Comparison of ENCODE assay signal across 8 cellular contexts in genomic region chr9:71910602-71911060, GRCh38. TPM values are rescaled to one million over a fixed set of nuclear protein-coding genes. Genes with fewer than 3 reads are reported as not detected.
DNase-seq lines count a peak whose midpoint lies in the region; ATAC-seq and TF ChIP-seq lines count a peak whose summit lies in the region.

No MANE protein-coding gene starts in this region.

- H3K4me1 Mint-ChIP-seq in activated naive CD4-positive, alpha-beta T cell treated with anti-CD3 and anti-CD28 coated beads for 36 hours (ENCODE audit: low read depth) = peaks cover 51% of the 10 kb centered on the region
- peaks cover 69 to 79% (median 75%) of the 10 kb centered on the region in 3 donors for H3K4me1 Mint-ChIP-seq in T-cell

- intact Hi-C loops in activated naive CD4-positive, alpha-beta T cell treated with anti-CD3 and anti-CD28 coated beads for 36 hours (cut with micrococcal nuclease) = loop anchor here (1.0 to 10.0 kb wide), 13 partner anchors 14 to 1656 kb away; partner anchors contain the start of genes CEMIP2, SMC5, TMC1 and ZFAND5

- peak overlapping the region; percentile 99 for H3K4me3 Mint-ChIP-seq in activated naive CD4-positive, alpha-beta T cell treated with anti-CD3 and anti-CD28 coated beads for 36 hours
- peak overlapping the region; percentile 98 to 100 (median 99) for H3K4me3 Mint-ChIP-seq in T-cell

- no peak for TF ChIP-seq CTCF in foreskin fibroblast (IDR thresholded peaks at IDR 0.05; ENCODE audit: low read depth, low read length)
- TF ChIP-seq CTCF in retinal pigment epithelial cell (conservative IDR thresholded peaks at IDR 0.05; ENCODE audit: low read depth, low read length) = no peak

- H3K27me3 Mint-ChIP-seq in activated naive CD4-positive, alpha-beta T cell treated with anti-CD3 and anti-CD28 coated beads for 36 hours (ENCODE audit: low read depth) = no peaks in the 10 kb centered on the region
- no peaks in the 10 kb centered on the region for H3K27me3 Mint-ChIP-seq in T-cell

- H3K4me3 ChIP-seq in foreskin fibroblast (ENCODE audit: low read depth in 1 of 2, low read length in 2 of 2) = peak overlapping the region; percentile 95 to 97
- peak overlapping the region; percentile 90 for H3K4me3 ChIP-seq in retinal pigment epithelial cell (ENCODE audit: low read length)

- CTCF ChIA-PET in activated naive CD4-positive, alpha-beta T cell treated with anti-CD3 and anti-CD28 coated beads for 36 hours (lab: Charles Lee) = interaction anchor here (0.8 to 1.1 kb wide), 4 partner anchors 94 to 118 kb away, joined by 3 to 4 read pairs (median 4); no protein-coding TSS in a partner anchor
- CTCF ChIA-PET in T-cell (lab: Charles Lee) = interaction anchor here (0.6 to 1.8 kb wide), 10 partner anchors 11 to 653 kb away, joined by 3 to 7 read pairs (median 5); no protein-coding TSS in a partner anchor

- POLR2A ChIA-PET in T-cell (lab: Charles Lee) = interaction anchor here (1.0 to 1.4 kb wide), 5 partner anchors 13 to 455 kb away, joined by 3 to 8 read pairs (median 6); partner anchors contain the start of gene ZFAND5 (in 1 of the 2)

- H3K36me3 Mint-ChIP-seq in activated naive CD4-positive, alpha-beta T cell treated with anti-CD3 and anti-CD28 coated beads for 36 hours (ENCODE audit: low read depth) = peaks cover 1% of the 10 kb centered on the region
- H3K36me3 Mint-ChIP-seq in T-cell = peaks cover under 1% of the 10 kb centered on the region

- H3K27ac Mint-ChIP-seq in activated naive CD4-positive, alpha-beta T cell treated with anti-CD3 and anti-CD28 coated beads for 36 hours = peak overlapping the region; percentile 92
- H3K27ac Mint-ChIP-seq in T-cell = peak overlapping the region; percentile 97 to 98

- ATAC-seq in HG03025 (IDR thresholded peaks at IDR 0.05; ENCODE audit: low FRiP score, unreplicated experiment) (peak; percentile 22), T-cell (replicated peaks in 1 of 4) (peak; percentile 1 to 38 (median 27))

- no peak for DNase-seq in activated naive CD4-positive, alpha-beta T cell treated with anti-CD3 and anti-CD28 coated beads for 36 hours
- DNase-seq in activated naive CD4-positive, alpha-beta T cell treated with anti-CD3 and anti-CD28 coated beads, Interleukin-2, amount 50 U/mL, for 16 hours = no peak
- DNase-seq in T-cell (peak in 1 of 34 experiments; percentile 6), foreskin fibroblast (no peak), retinal pigment epithelial cell (ENCODE audit: low read depth) (no peak), OCI-M2 (lab: John Stamatoyannopoulos, UW; ENCODE audit: unreplicated experiment) (no peak), SW 1271 (lab: John Stamatoyannopoulos, UW) (no peak)

- no peaks in the 10 kb centered on the region for H3K9me3 Mint-ChIP-seq in activated naive CD4-positive, alpha-beta T cell treated with anti-CD3 and anti-CD28 coated beads for 36 hours
- no peaks in the 10 kb centered on the region for H3K9me3 Mint-ChIP-seq in T-cell

RNA-seq across cellular contexts. Expression of gene ABHD17B, which starts 0.4 kb away (rescaled TPM):
- 10 to 100 TPM; 10.2 to 11.1 TPM for total RNA-seq in activated naive CD4-positive, alpha-beta T cell treated with anti-CD3 and anti-CD28 coated beads for 36 hours
- total RNA-seq in T-cell = 10 to 100 TPM; 16.0 to 23.7 (median 19.7) TPM

RNA-seq across cellular contexts. Expression of gene C9orf85, which starts 0.8 kb away (rescaled TPM):
- 1 to 10 TPM; 6.2 to 6.7 TPM for total RNA-seq in activated naive CD4-positive, alpha-beta T cell treated with anti-CD3 and anti-CD28 coated beads for 36 hours
- total RNA-seq in T-cell = 1 to 10 TPM; 6.1 to 10.0 (median 7.6) TPM
